Comparison of ENCODE assay signal across 9 cellular contexts in genomic region chr18:57881818-57882413, GRCh38.
DNase-seq lines count a peak whose midpoint lies in the region; ATAC-seq and TF ChIP-seq lines count a peak whose summit lies in the region.
"Had no signal": no experiment of that assay in that cellular context is flagged by ENCODE, and none has a peak within 500 bp of the region (broad histone marks: within the 10 kb centered on the region; RNA-seq: fewer than 3 reads in every experiment).

No MANE protein-coding gene starts in this region.

- H3K4me2 ChIP-seq in GM23338, result no peak overlapping the region

- no peaks in the 10 kb centered on the region for H3K27me3 Mint-ChIP-seq in GM23338 (ENCODE audit: insufficient read depth, low read depth, poor library complexity)
- H3K27me3 Mint-ChIP-seq in activated naive CD4-positive, alpha-beta T cell treated with anti-CD3 and anti-CD28 coated beads, Interleukin-2, amount 10 ng/mL, durations not matched to agents 7 days and 5 days, result peaks cover 4% of the 10 kb centered on the region

- TF ChIP-seq CTCF in GM23338 (conservative IDR thresholded peaks at IDR 0.05; ENCODE audit: low read depth in 2 of 2) (peak; percentile 90 to 99), vagina (IDR thresholded peaks at IDR 0.05) (peak; percentile 47 to 84 (median 78))

- no peak overlapping the region for H3K27ac Mint-ChIP-seq in GM23338
- no peak overlapping the region for H3K27ac Mint-ChIP-seq in activated naive CD4-positive, alpha-beta T cell treated with anti-CD3 and anti-CD28 coated beads, Interleukin-2, amount 10 ng/mL, durations not matched to agents 7 days and 5 days
- H3K27ac Mint-ChIP-seq: activated naive CD8-positive, alpha-beta T cell had no signal

- H3K9me3 ChIP-seq in SJSA1 (replicated peaks) (peaks cover 11% of the 10 kb centered on the region), vagina (no peaks in the 10 kb centered on the region)

- H3K4me1 ChIP-seq in GM23338 (ENCODE audit: insufficient read depth) (no peaks in the 10 kb centered on the region), SJSA1 (replicated peaks) (no peaks in the 10 kb centered on the region), vagina (no peaks in the 10 kb centered on the region)

- no peaks in the 10 kb centered on the region for H3K79me2 ChIP-seq in GM23338 (replicated peaks; ENCODE audit: insufficient read depth)

- H3K27me3 ChIP-seq in GM23338 (ENCODE audit: insufficient read depth) (no peaks in the 10 kb centered on the region), SJSA1 (replicated peaks) (no peaks in the 10 kb centered on the region), vagina (no peaks in the 10 kb centered on the region)

- DNase-seq in DMS153 treated with DMSO at 0.1 percent for 48 hours (lab: John Stamatoyannopoulos, UW; ENCODE audit: unreplicated experiment), result peak; percentile 47
- peak; percentile 76 for DNase-seq in GM23338 (ENCODE audit: low spot score)
- peak; percentile 50 for DNase-seq in MV-4-11 (lab: John Stamatoyannopoulos, UW)
- peak; percentile 44 to 68 for DNase-seq in SJSA1 (ENCODE audit: low read depth in 1 of 2, low spot score in 2 of 2)
- DNase-seq in activated naive CD4-positive, alpha-beta T cell treated with anti-CD3 and anti-CD28 coated beads, Interleukin-2, amount 10 ng/mL, durations not matched to agents 7 days and 5 days, result peak; percentile 62
- DNase-seq in glomerular visceral epithelial cell (ENCODE audit: extremely low spot score), result peak; percentile 77
- peak; percentile 91 for DNase-seq in pons (ENCODE audit: low spot score)
- no peak for DNase-seq in vagina (ENCODE audit: extremely low spot score in 2 of 2)

- H3K36me3 ChIP-seq in GM23338 (ENCODE audit: insufficient read depth), result no peaks in the 10 kb centered on the region
- no peaks in the 10 kb centered on the region for H3K36me3 ChIP-seq in SJSA1
- H3K36me3 ChIP-seq in vagina, result no peaks in the 10 kb centered on the region

- intact Hi-C loops in vagina (cut with DNase I), result no loop called here

- H3K36me3 Mint-ChIP-seq in GM23338 (ENCODE audit: low read depth), result no peaks in the 10 kb centered on the region; the same call in 2 of the 3 replicates
- H3K36me3 Mint-ChIP-seq in activated naive CD4-positive, alpha-beta T cell treated with anti-CD3 and anti-CD28 coated beads, Interleukin-2, amount 10 ng/mL, durations not matched to agents 7 days and 5 days, result no peaks in the 10 kb centered on the region
- H3K36me3 Mint-ChIP-seq: activated naive CD8-positive, alpha-beta T cell had no signal

- H3K27ac ChIP-seq in GM23338 (ENCODE audit: low read depth) (no peak overlapping the region), SJSA1 (no peak overlapping the region), vagina (no peak overlapping the region)

- H3K4me1 Mint-ChIP-seq in GM23338, result no peaks in the 10 kb centered on the region
- no peaks in the 10 kb centered on the region for H3K4me1 Mint-ChIP-seq in activated naive CD4-positive, alpha-beta T cell treated with anti-CD3 and anti-CD28 coated beads, Interleukin-2, amount 10 ng/mL, durations not matched to agents 7 days and 5 days

- CTCF ChIA-PET in activated naive CD4-positive, alpha-beta T cell treated with anti-CD3 and anti-CD28 coated beads, Interleukin-2, amount 10 ng/mL, durations not matched to agents 7 days and 5 days (lab: Charles Lee), result interaction anchor here (0.6 to 1.9 kb wide), 25 partner anchors 9 to 440 kb away, joined by 3 to 17 read pairs (median 3); partner anchors contain the start of gene NEDD4L

- peaks cover 17% of the 10 kb centered on the region for H3K9me3 Mint-ChIP-seq in GM23338
- peaks cover 4% of the 10 kb centered on the region for H3K9me3 Mint-ChIP-seq in activated naive CD4-positive, alpha-beta T cell treated with anti-CD3 and anti-CD28 coated beads, Interleukin-2, amount 10 ng/mL, durations not matched to agents 7 days and 5 days

- H3K4me3 ChIP-seq in GM23338, result no peak overlapping the region
- no peak overlapping the region for H3K4me3 ChIP-seq in SJSA1
- no peak overlapping the region for H3K4me3 ChIP-seq in vagina

- no peak for TF ChIP-seq POLR2A in vagina (IDR thresholded peaks at IDR 0.05)

- H3K9me2 ChIP-seq in GM23338 (ENCODE audit: insufficient read depth), result no peaks in the 10 kb centered on the region

- no peak overlapping the region for H3K4me3 Mint-ChIP-seq in GM23338
- no peak overlapping the region for H3K4me3 Mint-ChIP-seq in activated naive CD4-positive, alpha-beta T cell treated with anti-CD3 and anti-CD28 coated beads, Interleukin-2, amount 10 ng/mL, durations not matched to agents 7 days and 5 days
- H3K4me3 Mint-ChIP-seq: activated naive CD8-positive, alpha-beta T cell had no signal

- no peak overlapping the region for H2AFZ ChIP-seq in GM23338

- no peaks in the 10 kb centered on the region for H4K20me1 ChIP-seq in GM23338 (replicated peaks; ENCODE audit: insufficient read depth)

- peak; percentile 93 for ATAC-seq in GM23338

- no peaks in the 10 kb centered on the region for H3F3A ChIP-seq in GM23338 (replicated peaks; ENCODE audit: low read depth)

TF ChIP-seq in GM23338, 12 proteins besides CTCF, POLR2A, EP300 and RAD21 (continues in another document):
- TF ChIP-seq NANOG (IDR thresholded peaks at IDR 0.05; ENCODE audit: borderline replicate concordance) (no peak), ZNF114 (CRISPR knock-in tag; IDR thresholded peaks at IDR 0.05) (no peak), EZH2phosphoT487 (IDR thresholded peaks at IDR 0.05; ENCODE audit: unreplicated experiment) (no peak), STAT1 (IDR thresholded peaks at IDR 0.05; ENCODE audit: unreplicated experiment) (no peak), CREB1 (CRISPR knock-in tag; IDR thresholded peaks at IDR 0.05; ENCODE audit: low read depth) (no peak), POLR2AphosphoS5 (IDR thresholded peaks at IDR 0.05; ENCODE audit: low read depth) (no peak), ZNF331 (CRISPR knock-in tag; IDR thresholded peaks at IDR 0.05; ENCODE audit: low read depth) (no peak), ETS1 (IDR thresholded peaks at IDR 0.05) (no peak)

Comparison
In these comparisons a context has a peak if more than half of its experiments do, and no peak if none do; other contexts are left out.
1. DNase-seq: peak in DMS153 treated with DMSO at 0.1 percent for 48 hours (single experiment), GM23338 (single experiment), MV-4-11 (single experiment), SJSA1 (2 of 2), activated naive CD4-positive, alpha-beta T cell treated with anti-CD3 and anti-CD28 coated beads, Interleukin-2, amount 10 ng/mL, durations not matched to agents 7 days and 5 days (single experiment), glomerular visceral epithelial cell (single experiment) and pons (single experiment); none in vagina (0 of 2).